14 cellular contexts compared by ENCODE assay signal in the genomic region with DNA sequence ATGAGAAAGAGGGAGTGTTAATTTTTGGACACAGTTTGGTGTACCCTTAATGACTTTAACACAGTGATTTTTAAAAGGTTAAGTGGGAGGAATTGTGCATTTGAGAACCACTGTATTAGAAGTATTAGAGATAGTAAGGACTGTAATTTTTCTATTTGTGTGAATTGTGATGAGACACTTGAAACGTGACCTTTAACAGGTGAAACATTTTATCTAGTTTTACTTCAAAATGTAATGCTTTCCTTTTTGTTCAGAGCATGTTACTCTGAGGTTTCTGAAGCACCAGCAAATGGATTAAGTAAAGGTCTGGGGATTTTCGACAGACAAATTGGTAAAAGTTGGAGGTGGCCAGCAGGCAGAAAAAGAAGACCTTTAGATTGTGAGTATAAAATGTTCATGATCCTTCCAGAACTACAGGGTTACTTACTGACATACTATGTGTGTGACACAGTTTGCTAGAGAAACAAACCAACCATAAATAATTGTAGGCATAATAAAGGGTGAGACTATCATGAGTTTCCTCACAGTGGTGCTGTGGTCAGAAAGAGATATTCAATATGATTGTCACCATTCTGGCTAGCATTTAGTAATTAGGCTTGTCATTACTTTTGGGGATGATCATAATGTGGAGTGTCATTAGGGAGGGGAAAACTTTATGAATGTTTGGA. TPM values are rescaled to one million over a fixed set of nuclear protein-coding genes. Genes with fewer than 3 reads are reported as not detected.
DNase-seq lines count a peak whose midpoint lies in the region; ATAC-seq, FAIRE-seq and TF ChIP-seq lines count a peak whose summit lies in the region.
"Had no signal": no experiment of that assay in that cellular context is flagged by ENCODE, and none has a peak within 500 bp of the region (broad histone marks: within the 10 kb centered on the region; RNA-seq: fewer than 3 reads in every experiment).

No MANE protein-coding gene starts in this region.

- H3K9me3 ChIP-seq in HEK293 (ENCODE audit: control insufficient read depth, insufficient read depth, low read depth, low read length) (no peaks in the 10 kb centered on the region), K562 (replicated peaks; ENCODE audit: control insufficient read depth, insufficient read depth, low read depth, low read length) (no peaks in the 10 kb centered on the region), right cardiac atrium (ENCODE audit: control insufficient read depth, low read length) (no peaks in the 10 kb centered on the region)

- H3K9me3 Mint-ChIP-seq in progenitor cell of endocrine pancreas (ENCODE audit: low read depth), result no peaks in the 10 kb centered on the region
- H3K9me3 Mint-ChIP-seq: CD14-positive monocyte had no signal

- in situ Hi-C loops in G401 (cut with HindIII; ENCODE audit: low sequenced_read_pairs), result no loop called here
- in situ Hi-C loops in K562 (cut with MboI), result no loop called here

- no peaks in the 10 kb centered on the region for H3K27me3 Mint-ChIP-seq in progenitor cell of endocrine pancreas

- TF ChIP-seq EP300 in K562 (IDR thresholded peaks at IDR 0.05; ENCODE audit: low read length), result no peak

- no peak overlapping the region for H3K4me3 Mint-ChIP-seq in progenitor cell of endocrine pancreas (ENCODE audit: low read depth)
- H3K4me3 Mint-ChIP-seq: CD14-positive monocyte had no signal

- no peaks in the 10 kb centered on the region for H3K9me1 ChIP-seq in K562 (ENCODE audit: control insufficient read depth, insufficient read depth, low read length)

- no peak for FAIRE-seq in K562 (lab: Jason Lieb, UNC)

- H3K27ac ChIP-seq in HEK293 (ENCODE audit: extremely low read depth, low read depth, low read length) (no peak overlapping the region), K562 (ENCODE audit: extremely low read depth, low read depth, low read length) (no peak overlapping the region), right cardiac atrium (ENCODE audit: low read length) (no peak overlapping the region)

- TF ChIP-seq CTCF in HEK293 (tag by site-specific recombination; IDR thresholded peaks at IDR 0.05), result no peak
- no peak for TF ChIP-seq CTCF in K562 (IDR thresholded peaks at IDR 0.05 in 2 of 3, conservative IDR thresholded peaks at IDR 0.05 in 1 of 3; ENCODE audit: insufficient read depth in 2 of 3, low read depth in 1 of 3, low read length in 3 of 3)
- TF ChIP-seq CTCF in progenitor cell of endocrine pancreas (IDR thresholded peaks at IDR 0.05; ENCODE audit: unreplicated experiment), result no peak

- ATAC-seq in K562 (peak; percentile 20; the same call in 1 of the 3 replicates), right cardiac atrium (no peak), HG02798 (IDR thresholded peaks at IDR 0.05; ENCODE audit: poor library complexity, unreplicated experiment) (no peak)

- no TSS peak for BruUV-seq in K562 (replicated peaks; lab: Mats Ljungman, UMichigan)

- H3K4me1 ChIP-seq in HEK293 (ENCODE audit: control insufficient read depth, insufficient read depth, low read length) (peaks cover 16% of the 10 kb centered on the region), K562 (replicated peaks in 1 of 2; ENCODE audit: control insufficient read depth in 2 of 2, insufficient read depth in 2 of 2, low read length in 2 of 2) (peaks cover 0 to 12% of the 10 kb centered on the region in 2 experiments; a peak in 3 of 5 replicates), right cardiac atrium (ENCODE audit: control insufficient read depth, insufficient read depth, low read length) (no peaks in the 10 kb centered on the region)

- peak overlapping the region; percentile 23 for H3K27ac Mint-ChIP-seq in progenitor cell of endocrine pancreas

- H3K36me3 Mint-ChIP-seq in progenitor cell of endocrine pancreas (ENCODE audit: insufficient read depth), result peaks cover 12% of the 10 kb centered on the region

- H3K4me2 ChIP-seq in K562 (ENCODE audit: insufficient read depth, low read length), result no peak overlapping the region

- H3K4me3 ChIP-seq in HEK293 (ENCODE audit: low read depth, low read length) (no peak overlapping the region), K562 (no peak overlapping the region), right cardiac atrium (ENCODE audit: low read length) (no peak overlapping the region)

- POLR2A ChIA-PET in HEK293 (lab: Yijun Ruan, JAX), result no interaction called here
- POLR2A ChIA-PET in K562 (lab: Yijun Ruan, JAX), result no interaction called here

- H3K27me3 ChIP-seq in K562 (ENCODE audit: control insufficient read depth in 2 of 2, insufficient read depth in 2 of 2, low read length in 2 of 2) (no peaks in the 10 kb centered on the region), right cardiac atrium (ENCODE audit: control insufficient read depth, insufficient read depth) (no peaks in the 10 kb centered on the region)

- intact Hi-C loops in K562 (cut with micrococcal nuclease) (no loop called here), right cardiac atrium (cut with DNase I) (no loop called here)

- WGBS in K562 (ENCODE audit: insufficient coverage, low coverage, missing lambda C conversion rate), result 48% methylated on average over 2 of the region's 2 CpGs
- WGBS in right cardiac atrium, result 70% methylated on average over 2 of the region's 2 CpGs

- TF ChIP-seq POLR2A in K562 (conservative IDR thresholded peaks at IDR 0.05), result no peak

- H3K36me3 ChIP-seq in HEK293 (ENCODE audit: control insufficient read depth in 2 of 2, insufficient read depth in 1 of 2, low read length in 2 of 2) (peaks cover 0 to 3% of the 10 kb centered on the region in 2 experiments; a peak in 1 of 3 replicates), K562 (ENCODE audit: control insufficient read depth, insufficient read depth, low read length) (peaks cover 7% of the 10 kb centered on the region; the same call in 2 of the 3 replicates)

- CTCF ChIA-PET in HEK293 (lab: Yijun Ruan, JAX), result interaction anchor here (1.1 kb wide), 1 partner anchor 12 kb away, joined by 3 read pairs; no protein-coding TSS in a partner anchor
- CTCF ChIA-PET in K562 (lab: Yijun Ruan, JAX; ENCODE audit: low intra/inter-chr PET ratio), result no interaction called here

- H2AFZ ChIP-seq in K562 (ENCODE audit: low read depth, low read length), result no peak overlapping the region

- no peak overlapping the region for H3K9ac ChIP-seq in K562 (ENCODE audit: insufficient read depth in 1 of 2, low read depth in 2 of 2, low read length in 2 of 2)

- DNase-seq in G401 (ENCODE audit: low spot score), result peak; percentile 53
- no peak for DNase-seq in K562 (ENCODE audit: extremely low read depth in 1 of 4, low spot score in 3 of 4)
- DNase-seq in progenitor cell of endocrine pancreas (ENCODE audit: low spot score, unreplicated experiment), result no peak
- DNase-seq in right cardiac atrium, result no peak
- no peak for DNase-seq in Kasumi-1 (lab: John Stamatoyannopoulos, UW)
- DNase-seq: activated CD4-positive, alpha-beta T cell treated with anti-CD3 and anti-CD28 coated beads for 4 hours; H7; kidney glomerular epithelial cell; NCI-H187; NCI-H526; stimulated activated CD4-positive, alpha-beta T cell treated with anti-CD3 and anti-CD28 coated beads, Interleukin-2, amount 100 ng/mL, for 48 hours had no signal

- no peak for TF ChIP-seq RAD21 in K562 (CRISPR knock-in tag; conservative IDR thresholded peaks at IDR 0.05 in 1 of 2, IDR thresholded peaks at IDR 0.05 in 1 of 2)

- peaks cover 86% of the 10 kb centered on the region for H3K79me2 ChIP-seq in K562 (ENCODE audit: control insufficient read depth, insufficient read depth, low read length)

- peaks cover 4% of the 10 kb centered on the region; the same call in 1 of the 2 replicates for H4K20me1 ChIP-seq in K562 (replicated peaks; ENCODE audit: control insufficient read depth, insufficient read depth, low read length)

- H3K4me1 Mint-ChIP-seq in progenitor cell of endocrine pancreas (ENCODE audit: low read depth), result peaks cover 5% of the 10 kb centered on the region

TF ChIP-seq in HEK293, 187 proteins besides CTCF, POLR2A, EP300 and RAD21 (continues in another document):
- TF ChIP-seq ZNF76 (tag by site-specific recombination; IDR thresholded peaks at IDR 0.05; ENCODE audit: borderline replicate concordance, low read depth) (no peak), OSR2 (tag by site-specific recombination; IDR thresholded peaks at IDR 0.05) (peak; percentile 18; the same call in 1 of the 2 replicates), GFI1B (tag by site-specific recombination; IDR thresholded peaks at IDR 0.05) (no peak)

RNA-seq across cellular contexts. Expression of a gene that starts 26.1 kb away (rescaled TPM):
- 6.6 and 56.5 TPM in 2 replicates for total RNA-seq in G401 (2014; rRNA removed; shearing (Covaris generic))
- total RNA-seq in K562 (2011; cell fraction: chromatin; rRNA removed; ENCODE audit: low replicate concordance), result 15.1 and 59.1 TPM in 2 replicates
- total RNA-seq in K562 (2011; cell fraction: nucleolus; rRNA removed), result 6.8 and 10.8 TPM in 2 replicates
- 35.4 and 55.9 TPM in 2 replicates for total RNA-seq in K562 (2011; cell fraction: nucleoplasm; rRNA removed)
- total RNA-seq in K562 (2014; rRNA removed), result 7.2 and 9.3 TPM in 2 replicates
- 16.9 and 18.2 TPM in 2 replicates for total RNA-seq in K562 (2014; rRNA removed; fragmentation: Illumina TruSeq; extraction: Trizol)
- total RNA-seq in K562 (2015; rRNA removed; fragmentation: Illumina TruSeq; extraction: Trizol), result 14.9 and 15.7 TPM in 2 replicates
- 20.3 and 23.7 TPM in 2 replicates for total RNA-seq in K562 (2021)
- polyA plus RNA-seq in K562 (2011; rRNA removed), result 8.6 and 9.5 TPM in 2 replicates
- 3.0 and 4.8 TPM in 2 replicates for polyA plus RNA-seq in K562 (2011; cell fraction: cytosol; rRNA removed)
- 7.8 and 8.1 TPM in 2 replicates for polyA plus RNA-seq in K562 (2011; cell fraction: nucleus; rRNA removed)
- polyA plus RNA-seq in K562 (2012), result 4.4 and 5.1 TPM in 2 replicates
- polyA plus RNA-seq in K562 (2014; fragmentation: Illumina TruSeq; extraction: Trizol), result 7.4 and 14.4 TPM in 2 replicates
- polyA plus RNA-seq in K562 (2014; fragmentation: Nextera tagmentation; extraction: Ambion mirVana), result 1 to 10 TPM; 3.6 to 7.2 TPM
- polyA plus RNA-seq in K562 (2014; rRNA removed), result 9.7 and 25.2 TPM in 2 replicates
- 22.9 and 31.8 TPM in 2 replicates for polyA minus RNA-seq in K562 (2011; rRNA and poly(A)+ RNA removed)
- 11.8 and 12.9 TPM in 2 replicates for polyA minus RNA-seq in K562 (2011; cell fraction: cytosol; rRNA and poly(A)+ RNA removed)
- polyA minus RNA-seq in K562 (2011; cell fraction: nucleus; rRNA and poly(A)+ RNA removed), result 17.9 and 25.0 TPM in 2 replicates
- total RNA-seq in progenitor cell of endocrine pancreas, result 81.5 and 88.6 TPM in 2 replicates
- total RNA-seq in right cardiac atrium, result 10 to 100 TPM; 16.5 to 21.9 (median 19.1) TPM
- polyA plus RNA-seq in right cardiac atrium, result 3.2 TPM
